ENCODE assay signal across 20 cellular contexts in the genomic region with DNA sequence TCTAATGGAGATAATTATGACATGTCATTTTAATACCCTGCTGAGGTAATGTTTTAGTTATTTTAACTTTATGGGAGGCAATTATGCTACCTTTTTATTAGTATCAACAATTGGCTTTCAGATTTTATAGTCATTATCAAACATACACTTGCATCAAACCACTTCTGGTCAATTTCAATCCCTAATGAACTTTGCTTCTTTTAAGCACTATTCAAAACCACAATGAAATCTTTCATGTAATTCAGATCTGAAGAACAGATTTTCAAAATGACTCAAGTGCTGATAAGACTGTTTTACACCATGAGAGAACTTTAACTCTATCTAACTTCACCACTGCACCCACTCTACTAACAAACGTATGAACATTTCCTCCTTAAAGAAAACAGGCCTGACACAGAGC. TPM values are rescaled to one million over a fixed set of nuclear protein-coding genes. Genes with fewer than 3 reads are reported as not detected.
A peak's percentile ranks its signal among the peaks of the same experiment; 100 is the strongest.
DNase-seq lines count a peak whose midpoint lies in the region; ATAC-seq and TF ChIP-seq lines count a peak whose summit lies in the region.
"Had no signal": no experiment of that assay in that cellular context is flagged by ENCODE, and none has a peak within 500 bp of the region (broad histone marks: within the 10 kb centered on the region; RNA-seq: fewer than 3 reads in every experiment).

No MANE protein-coding gene starts in this region.

- H3K79me2 ChIP-seq in SK-N-SH (ENCODE audit: insufficient read depth): no peaks in the 10 kb centered on the region
- peaks cover 34% of the 10 kb centered on the region for H3K79me2 ChIP-seq in hepatocyte

- H3K36me3 Mint-ChIP-seq in activated T-cell treated with anti-CD3 and anti-CD28 coated beads, Interleukin-2, amount 50 U/mL, for 72 hours (ENCODE audit: insufficient read depth in 2 of 2): no peaks in the 10 kb centered on the region
- H3K36me3 Mint-ChIP-seq in natural killer cell treated with Interleukin-12 subunit alpha and Interleukin-12 subunit beta and Interleukin-15 and Interleukin-18, amount 100 ng/mL, for 72 hours: no peaks in the 10 kb centered on the region
- H3K36me3 Mint-ChIP-seq: naive thymus-derived CD4-positive, alpha-beta T cell had no signal

- no peak overlapping the region for H3K9ac ChIP-seq in SK-N-SH

- H3K4me1 ChIP-seq in SK-N-SH (ENCODE audit: control insufficient read depth in 1 of 2, insufficient read depth in 2 of 2, low read depth in 1 of 2, low read length in 1 of 2) (peaks cover 4 to 39% of the 10 kb centered on the region in 2 experiments), hepatocyte (ENCODE audit: insufficient read depth) (peaks cover 55% of the 10 kb centered on the region), tibial artery (peaks cover 0 to 39% (median 4%) of the 10 kb centered on the region in 4 donors)

- TF ChIP-seq RAD21 in SK-N-SH (IDR thresholded peaks at IDR 0.05; ENCODE audit: low read length): no peak

- intact Hi-C loops in tibial artery (cut with DNase I; ENCODE audit: low total_unique reads): loop anchor here (10.0 kb wide), 1 partner anchor 76 kb away; no protein-coding TSS in a partner anchor

- H3K36me3 ChIP-seq in SK-N-SH (replicated peaks in 1 of 2; ENCODE audit: control insufficient read depth in 1 of 2, insufficient read depth in 2 of 2, low read length in 1 of 2): peaks cover 0 to 9% of the 10 kb centered on the region in 2 experiments
- H3K36me3 ChIP-seq in hepatocyte (replicated peaks; ENCODE audit: insufficient read depth, low read depth): no peaks in the 10 kb centered on the region
- H3K36me3 ChIP-seq in tibial artery: no peaks in the 10 kb centered on the region

- no peak overlapping the region for H3K4me2 ChIP-seq in SK-N-SH
- peak overlapping the region; percentile 45 for H3K4me2 ChIP-seq in hepatocyte
- H3K4me2 ChIP-seq: PC-9 had no signal

- TF ChIP-seq CTCF in SK-N-SH (IDR thresholded peaks at IDR 0.05) (no peak), hepatocyte (IDR thresholded peaks at IDR 0.05; ENCODE audit: poor library complexity) (no peak), tibial artery (IDR thresholded peaks at IDR 0.05) (no peak)

- H3F3A ChIP-seq in SK-N-SH (replicated peaks; ENCODE audit: insufficient read depth): peaks cover 16% of the 10 kb centered on the region

- H3K9me3 ChIP-seq in SK-N-SH (no peaks in the 10 kb centered on the region), hepatocyte (ENCODE audit: low read depth) (no peaks in the 10 kb centered on the region), tibial artery (no peaks in the 10 kb centered on the region)
- H3K9me3 ChIP-seq: esophagus squamous epithelium, left ventricle myocardium inferior had no signal

- DNase-seq in activated T-cell treated with anti-CD3 and anti-CD28 coated beads, Interleukin-2, amount 50 U/mL, for 72 hours: no peak
- no peak for DNase-seq in activated T-cell treated with anti-CD3 and anti-CD28 coated beads, Interleukin-2, amount 50 U/mL, for 48 hours
- DNase-seq in SK-N-SH (no peak), hepatocyte (ENCODE audit: low spot score) (no peak), KG1 (lab: John Stamatoyannopoulos, UW) (no peak), tibial artery (no peak)
- no peak for DNase-seq in natural killer cell treated with Interleukin-12 subunit alpha and Interleukin-12 subunit beta and Interleukin-15 and Interleukin-18, amount 100 ng/mL, for 72 hours (ENCODE audit: low spot score)
- DNase-seq: activated T-cell treated with anti-CD3 and anti-CD28 coated beads, Interleukin-2, amount 50 U/mL, for 4 hours; COR-L47; esophagus squamous epithelium; H7; hypothalamus; left ventricle myocardium inferior; naive thymus-derived CD4-positive, alpha-beta T cell; NCI-H1694 treated with DMSO at 0.1 percent for 48 hours; NCI-H524; PC-9; right cardiac atrium had no signal

- POLR2A ChIA-PET in SK-N-SH (lab: Yijun Ruan, JAX): no interaction called here

- H3K9me3 Mint-ChIP-seq in activated T-cell treated with anti-CD3 and anti-CD28 coated beads, Interleukin-2, amount 50 U/mL, for 72 hours: no peaks in the 10 kb centered on the region
- no peaks in the 10 kb centered on the region for H3K9me3 Mint-ChIP-seq in natural killer cell treated with Interleukin-12 subunit alpha and Interleukin-12 subunit beta and Interleukin-15 and Interleukin-18, amount 100 ng/mL, for 72 hours
- H3K9me3 Mint-ChIP-seq: activated T-cell treated with anti-CD3 and anti-CD28 coated beads, Interleukin-2, amount 50 U/mL, for 4 hours; dendritic cell treated with granulocyte-macrophage colony-stimulating factor and Interleukin-4, amounts not matched to agents 40 ng/mL and 50 ng/mL, for 4 days; naive thymus-derived CD4-positive, alpha-beta T cell had no signal

- H3K4me1 Mint-ChIP-seq in activated T-cell treated with anti-CD3 and anti-CD28 coated beads, Interleukin-2, amount 50 U/mL, for 72 hours (ENCODE audit: low read depth): peaks cover 7% of the 10 kb centered on the region
- H3K4me1 Mint-ChIP-seq in natural killer cell treated with Interleukin-12 subunit alpha and Interleukin-12 subunit beta and Interleukin-15 and Interleukin-18, amount 100 ng/mL, for 72 hours (ENCODE audit: low read depth in 2 of 2): no peaks in the 10 kb centered on the region

- TF ChIP-seq EP300 in SK-N-SH (IDR thresholded peaks at IDR 0.05; ENCODE audit: borderline replicate concordance in 1 of 2, low read depth in 1 of 2, low read length in 1 of 2): no peak

- H3K4me3 Mint-ChIP-seq in activated T-cell treated with anti-CD3 and anti-CD28 coated beads, Interleukin-2, amount 50 U/mL, for 72 hours: no peak overlapping the region
- no peak overlapping the region for H3K4me3 Mint-ChIP-seq in natural killer cell treated with Interleukin-12 subunit alpha and Interleukin-12 subunit beta and Interleukin-15 and Interleukin-18, amount 100 ng/mL, for 72 hours
- H3K4me3 Mint-ChIP-seq: activated T-cell treated with anti-CD3 and anti-CD28 coated beads, Interleukin-2, amount 50 U/mL, for 4 hours; dendritic cell treated with granulocyte-macrophage colony-stimulating factor and Interleukin-4, amounts not matched to agents 40 ng/mL and 50 ng/mL, for 4 days; naive thymus-derived CD4-positive, alpha-beta T cell had no signal

- H3K27me3 Mint-ChIP-seq in activated T-cell treated with anti-CD3 and anti-CD28 coated beads, Interleukin-2, amount 50 U/mL, for 72 hours (ENCODE audit: low read depth): peaks cover 7% of the 10 kb centered on the region
- H3K27me3 Mint-ChIP-seq in natural killer cell treated with Interleukin-12 subunit alpha and Interleukin-12 subunit beta and Interleukin-15 and Interleukin-18, amount 100 ng/mL, for 72 hours: peaks cover 3 to 9% of the 10 kb centered on the region in 2 donors
- H3K27me3 Mint-ChIP-seq: dendritic cell treated with granulocyte-macrophage colony-stimulating factor and Interleukin-4, amounts not matched to agents 40 ng/mL and 50 ng/mL, for 4 days had no signal

- no peak overlapping the region for H3K27ac Mint-ChIP-seq in activated T-cell treated with anti-CD3 and anti-CD28 coated beads, Interleukin-2, amount 50 U/mL, for 72 hours
- H3K27ac Mint-ChIP-seq in natural killer cell treated with Interleukin-12 subunit alpha and Interleukin-12 subunit beta and Interleukin-15 and Interleukin-18, amount 100 ng/mL, for 72 hours: no peak overlapping the region
- H3K27ac Mint-ChIP-seq: dendritic cell treated with granulocyte-macrophage colony-stimulating factor and Interleukin-4, amounts not matched to agents 40 ng/mL and 50 ng/mL, for 4 days; naive thymus-derived CD4-positive, alpha-beta T cell had no signal

- CTCF ChIA-PET in SK-N-SH (lab: Yijun Ruan, JAX): no interaction called here

- H3K9me2 ChIP-seq in SK-N-SH (no peaks in the 10 kb centered on the region), hepatocyte (replicated peaks; ENCODE audit: insufficient read depth) (no peaks in the 10 kb centered on the region)

- H3K27me3 ChIP-seq in SK-N-SH (ENCODE audit: insufficient read depth) (no peaks in the 10 kb centered on the region), hepatocyte (no peaks in the 10 kb centered on the region), tibial artery (no peaks in the 10 kb centered on the region)
- H3K27me3 ChIP-seq: esophagus squamous epithelium had no signal

- H4K20me1 ChIP-seq in SK-N-SH (ENCODE audit: insufficient read depth) (peaks cover 2% of the 10 kb centered on the region; the same call in 1 of the 2 replicates), hepatocyte (ENCODE audit: insufficient read depth, poor library complexity, severe bottlenecking) (no peaks in the 10 kb centered on the region)

- H3K4me3 ChIP-seq in SK-N-SH (ENCODE audit: low read depth in 2 of 2, low read length in 1 of 2) (no peak overlapping the region), hepatocyte (no peak overlapping the region), tibial artery (no peak overlapping the region)
- H3K4me3 ChIP-seq: esophagus squamous epithelium, left ventricle myocardium inferior, PC-9 had no signal

- no peak overlapping the region for H3K27ac ChIP-seq in SK-N-SH (ENCODE audit: low read depth in 2 of 2, low read length in 1 of 2)
- H3K27ac ChIP-seq in hepatocyte: peak overlapping the region; percentile 76
- H3K27ac ChIP-seq in tibial artery: no peak overlapping the region
- H3K27ac ChIP-seq: esophagus squamous epithelium, left ventricle myocardium inferior, PC-9 had no signal

- 74% methylated on average over 1 of the region's 1 CpG for WGBS in SK-N-SH (ENCODE audit: low lambda C conversion rate)
- WGBS in hepatocyte (ENCODE audit: low lambda C conversion rate, missing lambda C conversion rate): 54% methylated on average over 1 of the region's 1 CpG

- peak; percentile 31 to 61 for ATAC-seq in activated T-cell treated with anti-CD3 and anti-CD28 coated beads, Interleukin-2, amount 50 U/mL, for 72 hours (replicated peaks in 1 of 2)
- ATAC-seq in natural killer cell treated with Interleukin-12 subunit alpha and Interleukin-12 subunit beta and Interleukin-15 and Interleukin-18, amount 100 ng/mL, for 72 hours: no peak
- no peak for ATAC-seq in GM19397 (IDR thresholded peaks at IDR 0.05; ENCODE audit: unreplicated experiment)
- ATAC-seq: activated T-cell treated with anti-CD3 and anti-CD28 coated beads, Interleukin-2, amount 50 U/mL, for 4 hours; naive thymus-derived CD4-positive, alpha-beta T cell; right cardiac atrium had no signal

- no peak overlapping the region for H2AFZ ChIP-seq in SK-N-SH (ENCODE audit: low read depth)
- no peak overlapping the region for H2AFZ ChIP-seq in hepatocyte
- H2AFZ ChIP-seq: PC-9 had no signal

TF ChIP-seq in SK-N-SH, 30 proteins besides CTCF, POLR2A, EP300 and RAD21 (continues in another document):
- TF ChIP-seq MEF2A (IDR thresholded peaks at IDR 0.05; ENCODE audit: borderline replicate concordance, low read depth): no peak
- TF ChIP-seq, protein P1, sequence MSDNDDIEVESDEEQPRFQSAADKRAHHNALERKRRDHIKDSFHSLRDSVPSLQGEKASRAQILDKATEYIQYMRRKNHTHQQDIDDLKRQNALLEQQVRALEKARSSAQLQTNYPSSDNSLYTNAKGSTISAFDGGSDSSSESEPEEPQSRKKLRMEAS (IDR thresholded peaks at IDR 0.05; ENCODE audit: low read depth): no peak

RNA-seq across cellular contexts. Expression of gene CCDC34, which starts 25.9 kb away (rescaled TPM):
- 10 to 100 TPM; 16.0 to 20.2 TPM for total RNA-seq in activated T-cell treated with anti-CD3 and anti-CD28 coated beads, Interleukin-2, amount 50 U/mL, for 72 hours
- polyA plus RNA-seq in SK-N-SH (2012; rRNA removed) (5.7 and 6.7 TPM in 2 replicates), hepatocyte (4.6 and 6.0 TPM in 2 replicates)
- polyA plus RNA-seq in SK-N-SH (2012; cell fraction: cytosol; rRNA removed): 7.5 and 9.5 TPM in 2 replicates
- polyA plus RNA-seq in SK-N-SH (2012; cell fraction: nucleus; rRNA removed): 3.0 and 4.8 TPM in 2 replicates
- 6.8 and 7.5 TPM in 2 replicates for total RNA-seq in hepatocyte
- 1 to 10 TPM; 8.0 to 9.9 TPM for total RNA-seq in natural killer cell treated with Interleukin-12 subunit alpha and Interleukin-12 subunit beta and Interleukin-15 and Interleukin-18, amount 100 ng/mL, for 72 hours

Comparison
In these comparisons a context has a peak if more than half of its experiments do, and no peak if none do; other contexts are left out.
1. ATAC-seq: peak in activated T-cell treated with anti-CD3 and anti-CD28 coated beads, Interleukin-2, amount 50 U/mL, for 72 hours (2 of 2); none in natural killer cell treated with Interleukin-12 subunit alpha and Interleukin-12 subunit beta and Interleukin-15 and Interleukin-18, amount 100 ng/mL, for 72 hours (0 of 2) and GM19397 (single experiment).